In genomic region chr3:23805881-23806321, GRCh38 we compare ENCODE assay signal across 8 cellular contexts. TPM values are rescaled to one million over a fixed set of nuclear protein-coding genes. Genes with fewer than 3 reads are reported as not detected.
DNase-seq lines count a peak whose midpoint lies in the region; ATAC-seq and TF ChIP-seq lines count a peak whose summit lies in the region.

TSS of gene UBE2E1 (plus strand) at chr3:23805955. CDS start at chr3:23807270, 1,315 bp downstream.

- H3K27ac ChIP-seq in effector memory CD4-positive, alpha-beta T cell (ENCODE audit: insufficient read depth, low read length, poor library complexity, severe bottlenecking) = peak within 1 kb of the TSS; percentile 63

- peaks cover 3% of the 10 kb centered on the region for H3K36me3 Mint-ChIP-seq in memory B cell

- peak; percentile 57 for ATAC-seq in GM18505 (IDR thresholded peaks at IDR 0.05; ENCODE audit: unreplicated experiment)
- ATAC-seq in HG02943 (IDR thresholded peaks at IDR 0.05; ENCODE audit: low read depth, unreplicated experiment) = peak; percentile 72
- peak; percentile 86 for ATAC-seq in memory B cell (ENCODE audit: low read depth)

- DNase-seq in A172 (ENCODE audit: low spot score) (peak; percentile 68), NCI-H526 treated with DMSO at 0.1 percent for 48 hours (lab: John Stamatoyannopoulos, UW) (peak; percentile 34), memory B cell (ENCODE audit: low spot score in 2 of 2) (peak; percentile 73 to 76)
- peak; percentile 19 to 56 for DNase-seq in activated CD8-positive, alpha-beta memory T cell treated with anti-CD3 and anti-CD28 coated beads for 1 hour (ENCODE audit: extremely low read depth in 1 of 2, low read depth in 1 of 2)
- DNase-seq in effector memory CD4-positive, alpha-beta T cell = peak; percentile 66 to 71 (median 67)
- peak; percentile 44 to 47 for DNase-seq in stimulated activated CD8-positive, alpha-beta memory T cell treated with anti-CD3 and anti-CD28 coated beads, Interleukin-15, amount 100 ng/mL, for 4 hours (ENCODE audit: low read depth in 2 of 2)

- TF ChIP-seq POLR2A in GM18505 (IDR thresholded peaks at IDR 0.05; ENCODE audit: borderline replicate concordance, extremely low read depth, insufficient read depth, insufficient read length) = peak; percentile 74

- H3K9me3 ChIP-seq in effector memory CD4-positive, alpha-beta T cell (ENCODE audit: control insufficient read depth, low read length) = no peaks in the 10 kb centered on the region

- peaks cover 28% of the 10 kb centered on the region for H3K4me1 Mint-ChIP-seq in memory B cell

- H3K4me3 Mint-ChIP-seq in memory B cell = peak within 1 kb of the TSS; percentile 99

- peak within 1 kb of the TSS; percentile 96 for H3K27ac Mint-ChIP-seq in memory B cell

- H3K36me3 ChIP-seq in effector memory CD4-positive, alpha-beta T cell (ENCODE audit: control insufficient read depth, insufficient read depth, low read length) = no peaks in the 10 kb centered on the region

- H3K27me3 Mint-ChIP-seq in memory B cell = no peaks in the 10 kb centered on the region

- H3K4me3 ChIP-seq in effector memory CD4-positive, alpha-beta T cell (ENCODE audit: insufficient read depth, low read depth, low read length, poor library complexity, severe bottlenecking) = peak within 1 kb of the TSS; percentile 70

- peaks cover 17% of the 10 kb centered on the region for H3K4me1 ChIP-seq in effector memory CD4-positive, alpha-beta T cell (ENCODE audit: control insufficient read depth, insufficient read depth, low read length, poor library complexity, severe bottlenecking)

- H3K27me3 ChIP-seq in effector memory CD4-positive, alpha-beta T cell (replicated peaks; ENCODE audit: control insufficient read depth, insufficient read depth, low read length, poor library complexity, severe bottlenecking) = no peaks in the 10 kb centered on the region

- no peaks in the 10 kb centered on the region for H3K9me3 Mint-ChIP-seq in memory B cell

RNA-seq across cellular contexts. Expression of gene UBE2E1, which starts in this region (rescaled TPM):
- 66.4 and 91.7 TPM in 2 replicates for total RNA-seq in A172 (2014; rRNA removed; shearing (Covaris generic))

Comparison
In these comparisons a context has a peak if more than half of its experiments do, and no peak if none do; other contexts are left out.
1. Peak in every context shown above with its lines: DNase-seq, ATAC-seq, H3K4me3 ChIP-seq and H3K27ac ChIP-seq.